In the genomic region with DNA sequence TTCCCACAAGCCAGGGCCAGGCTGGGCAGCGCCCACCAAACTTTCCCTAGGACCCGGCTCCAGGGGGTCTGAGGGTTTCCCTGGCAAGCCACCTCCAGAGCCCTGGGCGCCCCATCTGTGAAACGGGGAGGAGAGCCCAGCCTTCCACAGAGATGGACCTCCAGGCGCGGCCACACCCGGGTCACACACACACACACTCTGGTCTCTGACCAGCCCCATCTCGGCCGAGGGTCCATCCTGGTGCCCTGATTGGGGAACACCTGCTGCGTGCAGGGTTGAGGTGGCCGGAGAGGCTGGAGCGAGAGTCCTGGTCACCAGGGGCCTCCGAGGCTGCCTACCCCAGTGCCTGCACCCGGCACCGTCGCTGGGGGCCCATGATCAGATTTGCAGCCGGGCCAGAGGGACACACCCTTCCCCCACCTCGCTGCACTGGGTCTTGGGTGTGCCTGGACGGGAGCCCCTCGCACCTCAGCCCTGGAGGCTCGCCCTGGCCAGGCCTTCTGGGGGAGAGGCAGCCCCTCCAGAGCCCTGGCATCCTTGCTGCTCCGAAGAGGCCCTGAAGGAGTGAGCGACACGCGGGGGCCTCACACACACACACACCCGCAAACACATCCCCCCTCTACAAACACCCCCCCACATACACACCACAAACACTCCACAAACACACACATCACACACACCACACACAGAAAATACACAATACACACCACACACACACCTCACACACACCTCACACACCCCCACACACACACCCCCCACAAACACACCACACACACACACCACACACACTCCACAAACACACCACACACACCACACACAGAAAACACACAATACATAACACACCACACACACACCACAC, we compare ENCODE assay signal across 15 cellular contexts. TPM values are rescaled to one million over a fixed set of nuclear protein-coding genes. Genes with fewer than 3 reads are reported as not detected.
DNase-seq lines count a peak whose midpoint lies in the region; ATAC-seq and TF ChIP-seq lines count a peak whose summit lies in the region.
"Had no signal": no experiment of that assay in that cellular context is flagged by ENCODE, and none has a peak within 500 bp of the region (broad histone marks: within the 10 kb centered on the region; RNA-seq: fewer than 3 reads in every experiment).

No MANE protein-coding gene starts in this region.

- ATAC-seq in DND-41 (ENCODE audit: insufficient read depth, low read depth) (peak; percentile 45), Panc1 (peak; percentile 75), HG03139 (IDR thresholded peaks at IDR 0.05; ENCODE audit: unreplicated experiment) (no peak)

- intact Hi-C loops in Panc1 (cut with micrococcal nuclease; ENCODE audit: unreplicated experiment), result no loop called here
- intact Hi-C loops in dendritic cell treated with granulocyte-macrophage colony-stimulating factor and Interleukin-4, amounts not matched to agents 40 ng/mL and 50 ng/mL, for 4 days (cut with micrococcal nuclease), result no loop called here

- no peak overlapping the region for H3K4me3 Mint-ChIP-seq in dendritic cell treated with granulocyte-macrophage colony-stimulating factor and Interleukin-4, amounts not matched to agents 40 ng/mL and 50 ng/mL, for 4 days
- H3K4me3 Mint-ChIP-seq: activated T-cell treated with anti-CD3 and anti-CD28 coated beads, Interleukin-2, amount 50 U/mL, for 72 hours had no signal

- no peak overlapping the region for H3K9ac ChIP-seq in DND-41 (ENCODE audit: low read depth, low read length)

- H3K36me3 ChIP-seq in DND-41 (ENCODE audit: insufficient read depth, low read length) (no peaks in the 10 kb centered on the region), Panc1 (ENCODE audit: control insufficient read depth, insufficient read depth, low read length) (no peaks in the 10 kb centered on the region), osteoblast (ENCODE audit: insufficient read depth, low read length) (no peaks in the 10 kb centered on the region)
- H3K36me3 ChIP-seq: left ventricle myocardium inferior had no signal

- H4K20me1 ChIP-seq in DND-41 (ENCODE audit: insufficient read depth, low read length) (peaks cover 5% of the 10 kb centered on the region; the same call in 1 of the 2 replicates), osteoblast (ENCODE audit: insufficient read depth, low read length) (no peaks in the 10 kb centered on the region)

- no peaks in the 10 kb centered on the region for H3K9me3 ChIP-seq in DND-41 (ENCODE audit: insufficient read depth, low read length, severe bottlenecking)
- no peaks in the 10 kb centered on the region for H3K9me3 ChIP-seq in Panc1 (ENCODE audit: control insufficient read depth, insufficient read depth, low read depth, low read length)
- no peaks in the 10 kb centered on the region for H3K9me3 ChIP-seq in osteoblast (ENCODE audit: low read depth, low read length)
- H3K9me3 ChIP-seq: left ventricle myocardium inferior had no signal

- H3K4me1 ChIP-seq in DND-41 (ENCODE audit: insufficient read depth, low read length), result no peaks in the 10 kb centered on the region
- no peaks in the 10 kb centered on the region for H3K4me1 ChIP-seq in Panc1 (ENCODE audit: control insufficient read depth, insufficient read depth, low read length)
- H3K4me1 ChIP-seq in osteoblast (ENCODE audit: insufficient read depth, low read length), result no peaks in the 10 kb centered on the region
- H3K4me1 ChIP-seq: left ventricle myocardium inferior had no signal

- H2AFZ ChIP-seq in DND-41 (ENCODE audit: low read depth, low read length) (no peak overlapping the region), osteoblast (ENCODE audit: low read length) (no peak overlapping the region)

- H3K27me3 ChIP-seq in DND-41 (ENCODE audit: insufficient read depth, low read length, poor library complexity) (no peaks in the 10 kb centered on the region), Panc1 (ENCODE audit: control insufficient read depth, insufficient read depth, low read length) (no peaks in the 10 kb centered on the region), osteoblast (ENCODE audit: insufficient read depth, low read length) (peaks cover 10% of the 10 kb centered on the region)

- no peak overlapping the region for H3K4me2 ChIP-seq in DND-41 (ENCODE audit: insufficient read depth, low read length)
- H3K4me2 ChIP-seq in osteoblast (ENCODE audit: insufficient read depth, low read length), result no peak overlapping the region

- TF ChIP-seq CTCF in DND-41 (IDR thresholded peaks at IDR 0.05; ENCODE audit: borderline replicate concordance, extremely low read depth, low read length, poor library complexity, severe bottlenecking), result no peak
- no peak for TF ChIP-seq CTCF in Panc1 (IDR thresholded peaks at IDR 0.05)
- TF ChIP-seq CTCF in osteoblast (IDR thresholded peaks at IDR 0.05; ENCODE audit: extremely low read depth, low read depth, low read length), result no peak

- H3K4me3 ChIP-seq in DND-41 (ENCODE audit: low read depth in 1 of 2, low read length in 2 of 2) (no peak overlapping the region), Panc1 (ENCODE audit: low read depth in 2 of 2, low read length in 2 of 2) (no peak overlapping the region), osteoblast (ENCODE audit: insufficient read depth, low read length) (no peak overlapping the region)
- H3K4me3 ChIP-seq: left ventricle myocardium inferior had no signal

- H3K4me1 Mint-ChIP-seq in dendritic cell treated with granulocyte-macrophage colony-stimulating factor and Interleukin-4, amounts not matched to agents 40 ng/mL and 50 ng/mL, for 4 days (ENCODE audit: low read depth), result peaks cover 17% of the 10 kb centered on the region
- H3K4me1 Mint-ChIP-seq: H9 had no signal

- peaks cover 28% of the 10 kb centered on the region for H3K27me3 Mint-ChIP-seq in dendritic cell treated with granulocyte-macrophage colony-stimulating factor and Interleukin-4, amounts not matched to agents 40 ng/mL and 50 ng/mL, for 4 days

- DNase-seq in DND-41, result no peak
- no peak for DNase-seq in Panc1 (ENCODE audit: low read depth, low spot score)
- DNase-seq in osteoblast (ENCODE audit: insufficient read length, low spot score, missing footprints), result peak; percentile 74
- DNase-seq in stimulated activated naive CD4-positive, alpha-beta T cell treated with Interleukin-2 at 50 U/mL for 16 hours (lab: John Stamatoyannopoulos, UW), result no peak
- no peak for DNase-seq in NCI-H1436 treated with DMSO at 0.1 percent for 48 hours (lab: John Stamatoyannopoulos, UW)
- DNase-seq in activated CD4-positive, alpha-beta T cell treated with anti-CD3 and anti-CD28 coated beads, Interleukin-2, amount 50 U/mL, for 1 hour, result no peak
- DNase-seq: activated CD4-positive, alpha-beta T cell treated with anti-CD3 and anti-CD28 coated beads, Interleukin-2, amount 50 U/mL, for 4 hours; activated T-cell treated with anti-CD3 and anti-CD28 coated beads, Interleukin-2, amount 50 U/mL, for 72 hours; COR-L47; GF-D8; H9; left ventricle myocardium inferior; NCI-H187 had no signal

- CTCF ChIA-PET in Panc1 (lab: Charles Lee), result no interaction called here

- H3K36me3 Mint-ChIP-seq in dendritic cell treated with granulocyte-macrophage colony-stimulating factor and Interleukin-4, amounts not matched to agents 40 ng/mL and 50 ng/mL, for 4 days (ENCODE audit: low read depth), result no peaks in the 10 kb centered on the region

- in situ Hi-C loops in Panc1 (cut with HindIII; ENCODE audit: low pct_unique_long_range_greater_than_20kb, low sequenced_read_pairs), result no loop called here

- H3K27ac Mint-ChIP-seq in dendritic cell treated with granulocyte-macrophage colony-stimulating factor and Interleukin-4, amounts not matched to agents 40 ng/mL and 50 ng/mL, for 4 days, result peak overlapping the region; percentile 55
- H3K27ac Mint-ChIP-seq: activated T-cell treated with anti-CD3 and anti-CD28 coated beads, Interleukin-2, amount 50 U/mL, for 72 hours; H9 had no signal

- H3K9me3 Mint-ChIP-seq in dendritic cell treated with granulocyte-macrophage colony-stimulating factor and Interleukin-4, amounts not matched to agents 40 ng/mL and 50 ng/mL, for 4 days, result no peaks in the 10 kb centered on the region
- H3K9me3 Mint-ChIP-seq: activated T-cell treated with anti-CD3 and anti-CD28 coated beads, Interleukin-2, amount 50 U/mL, for 72 hours had no signal

- BruUV-seq in Panc1 (replicated peaks; lab: Mats Ljungman, UMichigan), result no TSS peak

- H3K79me2 ChIP-seq in DND-41 (ENCODE audit: insufficient read depth, low read length), result no peaks in the 10 kb centered on the region
- no peaks in the 10 kb centered on the region for H3K79me2 ChIP-seq in osteoblast (ENCODE audit: insufficient read depth, low read length)

- H3K27ac ChIP-seq in DND-41 (ENCODE audit: low read length) (no peak overlapping the region), Panc1 (ENCODE audit: low read length) (no peak overlapping the region), osteoblast (ENCODE audit: low read depth, low read length) (no peak overlapping the region)
- H3K27ac ChIP-seq: left ventricle myocardium inferior had no signal

- POLR2A ChIA-PET in Panc1 (lab: Charles Lee), result no interaction called here

RNA-seq across cellular contexts. Expression of a gene that starts 29.7 kb away (rescaled TPM):
- total RNA-seq in Panc1 (2021; ENCODE audit: unreplicated experiment) (81.2 TPM), osteoblast (7.6 and 8.3 TPM in 2 replicates)
- 87.0 TPM for polyA plus RNA-seq in Panc1 (2012; ENCODE audit: insufficient read length)

RNA-seq across cellular contexts. Expression of a gene that starts 38.7 kb away (rescaled TPM):
- 157 TPM for total RNA-seq in Panc1 (2021; ENCODE audit: unreplicated experiment)
- polyA plus RNA-seq in Panc1 (2012; ENCODE audit: insufficient read length), result 199 TPM
- 6.2 and 8.8 TPM in 2 replicates for total RNA-seq in osteoblast

RNA-seq across cellular contexts. Expression of a gene that starts 58.0 kb away (rescaled TPM):
- total RNA-seq in Panc1 (2021; ENCODE audit: unreplicated experiment), result 240 TPM
- 264 TPM for polyA plus RNA-seq in Panc1 (2012; ENCODE audit: insufficient read length)
- 100 and 110 TPM in 2 replicates for total RNA-seq in osteoblast

RNA-seq across cellular contexts. Expression of a gene that starts 58.2 kb away (rescaled TPM):
- total RNA-seq in Panc1 (2021; ENCODE audit: unreplicated experiment) (52.7 TPM), osteoblast (24.5 and 26.1 TPM in 2 replicates)
- 48.7 TPM for polyA plus RNA-seq in Panc1 (2012; ENCODE audit: insufficient read length)

Comparison
In these comparisons a context has a peak if more than half of its experiments do, and no peak if none do; other contexts are left out.
1. RNA of a gene that starts 38.7 kb away (total RNA-seq): 157 TPM in Panc1 (single experiment); 6.2 to 8.8 TPM in osteoblast; every median in the first group is over 10 times any median in the second.